9 cellular contexts compared by ENCODE assay signal in the genomic region with DNA sequence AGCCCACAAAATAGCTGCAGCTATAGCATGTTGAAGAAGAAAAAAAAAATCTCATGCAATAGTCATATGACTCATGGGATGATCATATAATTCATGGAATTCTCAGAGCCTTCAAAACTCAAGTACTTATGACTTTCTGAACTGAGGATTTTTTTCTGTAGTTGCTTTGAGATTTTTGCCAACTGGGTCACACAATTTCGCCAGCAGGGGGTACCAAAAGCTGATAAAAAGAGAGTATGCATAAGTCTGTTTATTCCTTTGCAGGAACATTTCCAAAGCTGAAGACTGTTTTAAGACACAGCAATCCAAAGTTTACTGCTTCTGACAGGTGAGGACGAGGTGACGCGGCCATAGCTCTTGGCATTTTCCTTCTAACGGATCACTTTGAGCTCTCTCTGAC.
DNase-seq lines count a peak whose midpoint lies in the region; ATAC-seq lines count a peak whose summit lies in the region.
"Had no signal": no experiment of that assay in that cellular context is flagged by ENCODE, and none has a peak within 500 bp of the region (broad histone marks: within the 10 kb centered on the region; RNA-seq: fewer than 3 reads in every experiment).

No MANE protein-coding gene starts in this region.

- ATAC-seq in HG03280 (IDR thresholded peaks at IDR 0.05; ENCODE audit: unreplicated experiment), result no peak
- no peak for ATAC-seq in HG02571 (IDR thresholded peaks at IDR 0.05; ENCODE audit: unreplicated experiment)

- peak; percentile 10 for DNase-seq in COR-L47 (lab: John Stamatoyannopoulos, UW)
- peak; percentile 11 for DNase-seq in HK-2 (ENCODE audit: unreplicated experiment)
- peak; percentile 13 for DNase-seq in RPMI8226
- peak; percentile 74 for DNase-seq in medulla oblongata (ENCODE audit: extremely low spot score)
- DNase-seq in activated CD4-positive, alpha-beta T cell treated with anti-CD3 and anti-CD28 coated beads, Interleukin-2, amount 10 ng/mL, durations not matched to agents 7 days and 5 days, result no peak
- DNase-seq in ureter (ENCODE audit: low spot score), result no peak
- DNase-seq: stimulated activated CD4-positive, alpha-beta T cell treated with anti-CD3 and anti-CD28 coated beads, Interleukin-4, amount 100 ng/mL, for 24 hours had no signal

- H3K9me3 Mint-ChIP-seq in activated CD4-positive, alpha-beta T cell treated with anti-CD3 and anti-CD28 coated beads, Interleukin-2, amount 10 ng/mL, durations not matched to agents 7 days and 5 days, result peaks cover 2% of the 10 kb centered on the region

- POLR2A ChIA-PET in activated CD4-positive, alpha-beta T cell treated with anti-CD3 and anti-CD28 coated beads, Interleukin-2, amount 10 ng/mL, durations not matched to agents 7 days and 5 days (lab: Charles Lee), result no interaction called here

- CTCF ChIA-PET in activated CD4-positive, alpha-beta T cell treated with anti-CD3 and anti-CD28 coated beads, Interleukin-2, amount 10 ng/mL, durations not matched to agents 7 days and 5 days (lab: Charles Lee), result no interaction called here

- H3K4me1 Mint-ChIP-seq in activated CD4-positive, alpha-beta T cell treated with anti-CD3 and anti-CD28 coated beads, Interleukin-2, amount 10 ng/mL, durations not matched to agents 7 days and 5 days, result no peaks in the 10 kb centered on the region

- no peak overlapping the region for H3K27ac Mint-ChIP-seq in activated CD4-positive, alpha-beta T cell treated with anti-CD3 and anti-CD28 coated beads, Interleukin-2, amount 10 ng/mL, durations not matched to agents 7 days and 5 days

- no peaks in the 10 kb centered on the region for H3K36me3 Mint-ChIP-seq in activated CD4-positive, alpha-beta T cell treated with anti-CD3 and anti-CD28 coated beads, Interleukin-2, amount 10 ng/mL, durations not matched to agents 7 days and 5 days (ENCODE audit: low read depth)

- no peak overlapping the region for H3K4me3 Mint-ChIP-seq in activated CD4-positive, alpha-beta T cell treated with anti-CD3 and anti-CD28 coated beads, Interleukin-2, amount 10 ng/mL, durations not matched to agents 7 days and 5 days

- no peaks in the 10 kb centered on the region for H3K27me3 Mint-ChIP-seq in activated CD4-positive, alpha-beta T cell treated with anti-CD3 and anti-CD28 coated beads, Interleukin-2, amount 10 ng/mL, durations not matched to agents 7 days and 5 days

Comparison
In these comparisons a context has a peak if more than half of its experiments do, and no peak if none do; other contexts are left out.
1. DNase-seq: peak in COR-L47 (single experiment), HK-2 (single experiment), RPMI8226 (single experiment) and medulla oblongata (single experiment); none in activated CD4-positive, alpha-beta T cell treated with anti-CD3 and anti-CD28 coated beads, Interleukin-2, amount 10 ng/mL, durations not matched to agents 7 days and 5 days (single experiment) and ureter (single experiment).